25 cellular contexts compared by ENCODE assay signal in genomic region chrY:12469081-12469480, GRCh38.
DNase-seq lines count a peak whose midpoint lies in the region; ATAC-seq and TF ChIP-seq lines count a peak whose summit lies in the region.
"Had no signal": no experiment of that assay in that cellular context is flagged by ENCODE, and none has a peak within 500 bp of the region (broad histone marks: within the 10 kb centered on the region; RNA-seq: fewer than 3 reads in every experiment).

No MANE protein-coding gene starts in this region.

- ATAC-seq in central memory CD8-positive, alpha-beta T cell (replicated peaks; ENCODE audit: extremely low read depth, poor library complexity, severe bottlenecking): no peak
- ATAC-seq: left cardiac atrium, psoas muscle had no signal

- H3K9me3 Mint-ChIP-seq in activated naive CD4-positive, alpha-beta T cell treated with anti-CD3 and anti-CD28 coated beads, Interleukin-2, amount 50 U/mL, for 24 hours: no peaks in the 10 kb centered on the region
- peaks cover 10% of the 10 kb centered on the region for H3K9me3 Mint-ChIP-seq in activated naive CD4-positive, alpha-beta T cell treated with anti-CD3 and anti-CD28 coated beads, Interleukin-2, amount 10 ng/mL, durations not matched to agents 7 days and 5 days
- peaks cover 14% of the 10 kb centered on the region for H3K9me3 Mint-ChIP-seq in central memory CD8-positive, alpha-beta T cell
- H3K9me3 Mint-ChIP-seq in stimulated activated naive CD8-positive, alpha-beta T cell treated with anti-CD3 and anti-CD28 coated beads, Interleukin-15, Interleukin-2, amounts not matched to agents 100 ng/mL and 50 ng/mL, for 24 hours: peaks cover 6% of the 10 kb centered on the region

- CTCF ChIA-PET in activated naive CD4-positive, alpha-beta T cell treated with anti-CD3 and anti-CD28 coated beads, Interleukin-2, amount 10 ng/mL, durations not matched to agents 7 days and 5 days (lab: Charles Lee): no interaction called here

- H3K4me3 ChIP-seq in HFF-Myc (replicated peaks; ENCODE audit: low read depth, low read length): no peak overlapping the region
- H3K4me3 ChIP-seq: colonic mucosa, psoas muscle had no signal

- no peaks in the 10 kb centered on the region for H3K36me3 Mint-ChIP-seq in activated naive CD4-positive, alpha-beta T cell treated with anti-CD3 and anti-CD28 coated beads, Interleukin-2, amount 50 U/mL, for 24 hours
- no peaks in the 10 kb centered on the region for H3K36me3 Mint-ChIP-seq in activated naive CD4-positive, alpha-beta T cell treated with anti-CD3 and anti-CD28 coated beads, Interleukin-2, amount 10 ng/mL, durations not matched to agents 7 days and 5 days
- H3K36me3 Mint-ChIP-seq in central memory CD8-positive, alpha-beta T cell (ENCODE audit: insufficient read depth): no peaks in the 10 kb centered on the region
- H3K36me3 Mint-ChIP-seq in stimulated activated naive CD8-positive, alpha-beta T cell treated with anti-CD3 and anti-CD28 coated beads, Interleukin-15, Interleukin-2, amounts not matched to agents 100 ng/mL and 50 ng/mL, for 24 hours (ENCODE audit: low read depth): no peaks in the 10 kb centered on the region
- H3K36me3 Mint-ChIP-seq: CD4-positive, CD25-positive, alpha-beta regulatory T cell had no signal

- H3K4me1 Mint-ChIP-seq in activated naive CD4-positive, alpha-beta T cell treated with anti-CD3 and anti-CD28 coated beads, Interleukin-2, amount 50 U/mL, for 24 hours: no peaks in the 10 kb centered on the region
- H3K4me1 Mint-ChIP-seq in activated naive CD4-positive, alpha-beta T cell treated with anti-CD3 and anti-CD28 coated beads, Interleukin-2, amount 10 ng/mL, durations not matched to agents 7 days and 5 days: no peaks in the 10 kb centered on the region
- no peaks in the 10 kb centered on the region for H3K4me1 Mint-ChIP-seq in central memory CD8-positive, alpha-beta T cell
- peaks cover 3% of the 10 kb centered on the region for H3K4me1 Mint-ChIP-seq in stimulated activated naive CD8-positive, alpha-beta T cell treated with anti-CD3 and anti-CD28 coated beads, Interleukin-15, Interleukin-2, amounts not matched to agents 100 ng/mL and 50 ng/mL, for 24 hours (ENCODE audit: low read depth)
- H3K4me1 Mint-ChIP-seq: CD4-positive, CD25-positive, alpha-beta regulatory T cell had no signal

- H3K4me3 Mint-ChIP-seq in activated naive CD4-positive, alpha-beta T cell treated with anti-CD3 and anti-CD28 coated beads, Interleukin-2, amount 50 U/mL, for 24 hours: no peak overlapping the region
- H3K4me3 Mint-ChIP-seq in activated naive CD4-positive, alpha-beta T cell treated with anti-CD3 and anti-CD28 coated beads, Interleukin-2, amount 10 ng/mL, durations not matched to agents 7 days and 5 days: no peak overlapping the region
- H3K4me3 Mint-ChIP-seq in central memory CD8-positive, alpha-beta T cell: no peak overlapping the region
- H3K4me3 Mint-ChIP-seq in stimulated activated naive CD8-positive, alpha-beta T cell treated with anti-CD3 and anti-CD28 coated beads, Interleukin-15, Interleukin-2, amounts not matched to agents 100 ng/mL and 50 ng/mL, for 24 hours: no peak overlapping the region
- H3K4me3 Mint-ChIP-seq: CD4-positive, CD25-positive, alpha-beta regulatory T cell; T-helper 2 cell treated with Interferon-gamma antibody and Interleukin-4, amounts not matched to agents 5 μg/mL and 100 μg/mL, for 36 hours had no signal

- no peaks in the 10 kb centered on the region for H3K27me3 Mint-ChIP-seq in activated naive CD4-positive, alpha-beta T cell treated with anti-CD3 and anti-CD28 coated beads, Interleukin-2, amount 50 U/mL, for 24 hours
- no peaks in the 10 kb centered on the region for H3K27me3 Mint-ChIP-seq in activated naive CD4-positive, alpha-beta T cell treated with anti-CD3 and anti-CD28 coated beads, Interleukin-2, amount 10 ng/mL, durations not matched to agents 7 days and 5 days
- H3K27me3 Mint-ChIP-seq in central memory CD8-positive, alpha-beta T cell: peaks cover 1% of the 10 kb centered on the region
- no peaks in the 10 kb centered on the region for H3K27me3 Mint-ChIP-seq in stimulated activated naive CD8-positive, alpha-beta T cell treated with anti-CD3 and anti-CD28 coated beads, Interleukin-15, Interleukin-2, amounts not matched to agents 100 ng/mL and 50 ng/mL, for 24 hours
- H3K27me3 Mint-ChIP-seq: CD4-positive, CD25-positive, alpha-beta regulatory T cell had no signal

- no peak for TF ChIP-seq CTCF in HFF-Myc (IDR thresholded peaks at IDR 0.05; ENCODE audit: low read depth, low read length, missing control alignments)

- no peak for DNase-seq in activated naive CD4-positive, alpha-beta T cell treated with anti-CD3 and anti-CD28 coated beads, Interleukin-2, amount 10 ng/mL, durations not matched to agents 7 days and 5 days
- peak; percentile 14 for DNase-seq in HFF-Myc (ENCODE audit: extremely low read depth, low read depth)
- no peak for DNase-seq in central memory CD8-positive, alpha-beta T cell (ENCODE audit: low spot score in 2 of 2)
- no peak for DNase-seq in RKO (ENCODE audit: low spot score)
- DNase-seq in stimulated activated naive CD4-positive, alpha-beta T cell (lab: John Stamatoyannopoulos, UW): no peak
- DNase-seq: activated CD8-positive, alpha-beta memory T cell treated with anti-CD3 and anti-CD28 coated beads for 24 hours; activated T-cell treated with anti-CD3 and anti-CD28 coated beads, Interleukin-2, amount 50 U/mL, for 48 hours; CD4-positive, CD25-positive, alpha-beta regulatory T cell; colonic mucosa; DMS153; H7; left cardiac atrium; mesenchymal stem cell; MV-4-11; NCI-H1694; NCI-H2171; NCI-H526; psoas muscle; RPMI8226; SK-N-SH; substantia nigra; WERI-Rb-1 had no signal

- H3K27ac Mint-ChIP-seq in activated naive CD4-positive, alpha-beta T cell treated with anti-CD3 and anti-CD28 coated beads, Interleukin-2, amount 50 U/mL, for 24 hours: peak overlapping the region; percentile 24
- H3K27ac Mint-ChIP-seq in activated naive CD4-positive, alpha-beta T cell treated with anti-CD3 and anti-CD28 coated beads, Interleukin-2, amount 10 ng/mL, durations not matched to agents 7 days and 5 days: no peak overlapping the region
- H3K27ac Mint-ChIP-seq in central memory CD8-positive, alpha-beta T cell (ENCODE audit: low read depth): peak overlapping the region; percentile 11
- peak overlapping the region; percentile 71 for H3K27ac Mint-ChIP-seq in stimulated activated naive CD8-positive, alpha-beta T cell treated with anti-CD3 and anti-CD28 coated beads, Interleukin-15, Interleukin-2, amounts not matched to agents 100 ng/mL and 50 ng/mL, for 24 hours
- H3K27ac Mint-ChIP-seq: CD4-positive, CD25-positive, alpha-beta regulatory T cell; T-helper 2 cell treated with Interferon-gamma antibody and Interleukin-4, amounts not matched to agents 5 μg/mL and 100 μg/mL, for 36 hours had no signal
